Comparison of ENCODE assay signal across 1 cellular context in the genomic region with DNA sequence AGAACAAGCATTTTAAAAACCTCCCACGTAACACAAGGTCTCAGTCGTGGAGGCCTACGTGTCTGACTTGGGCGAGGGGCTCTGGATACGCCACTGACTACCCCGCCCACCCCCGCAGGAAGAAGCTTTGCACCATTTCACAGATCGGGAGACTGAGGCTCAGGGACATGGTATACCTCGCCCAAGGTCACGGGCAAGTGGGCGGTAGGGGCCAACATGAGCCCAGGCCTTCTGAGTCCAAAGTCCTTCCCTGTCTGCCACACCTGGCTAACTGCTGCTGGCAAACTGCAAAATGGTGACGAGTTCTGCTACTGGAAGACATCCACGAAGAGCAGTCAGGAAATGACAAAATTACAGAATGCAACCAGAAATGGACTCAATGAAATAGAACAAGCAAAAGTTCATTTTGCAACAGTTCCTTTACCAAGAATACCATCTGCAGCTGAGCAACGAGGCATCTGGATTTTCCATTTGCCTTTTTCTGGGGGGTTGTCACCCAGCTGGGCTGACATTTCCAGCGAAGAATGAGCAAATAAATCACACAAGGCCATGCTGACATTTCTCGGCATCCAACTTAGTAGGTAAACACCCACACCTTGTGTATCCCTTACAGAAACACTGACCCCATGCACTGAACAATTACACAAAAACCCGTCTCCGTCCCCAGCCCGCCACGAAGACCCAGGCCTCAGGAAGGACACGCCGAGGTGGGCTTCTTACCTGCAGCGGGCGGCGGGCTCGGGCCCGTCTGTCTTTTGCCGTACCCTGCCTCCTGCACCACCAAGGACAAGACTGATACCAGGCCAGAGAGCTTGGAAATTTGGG.
TF ChIP-seq lines count a peak whose summit lies in the region.

No MANE protein-coding gene starts in this region.

TF ChIP-seq in SK-N-SH treated with all-trans-retinoic acid at 6 μM for 48 hours, 23 proteins besides CTCF, POLR2A, EP300 and RAD21 (continued from another document):
- TF ChIP-seq, protein P1, sequence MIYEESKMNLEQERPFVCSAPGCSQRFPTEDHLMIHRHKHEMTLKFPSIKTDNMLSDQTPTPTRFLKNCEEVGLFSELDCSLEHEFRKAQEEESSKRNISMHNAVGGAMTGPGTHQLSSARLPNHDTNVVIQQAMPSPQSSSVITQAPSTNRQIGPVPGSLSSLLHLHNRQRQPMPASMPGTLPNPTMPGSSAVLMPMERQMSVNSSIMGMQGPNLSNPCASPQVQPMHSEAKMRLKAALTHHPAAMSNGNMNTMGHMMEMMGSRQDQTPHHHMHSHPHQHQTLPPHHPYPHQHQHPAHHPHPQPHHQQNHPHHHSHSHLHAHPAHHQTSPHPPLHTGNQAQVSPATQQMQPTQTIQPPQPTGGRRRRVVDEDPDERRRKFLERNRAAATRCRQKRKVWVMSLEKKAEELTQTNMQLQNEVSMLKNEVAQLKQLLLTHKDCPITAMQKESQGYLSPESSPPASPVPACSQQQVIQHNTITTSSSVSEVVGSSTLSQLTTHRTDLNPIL (CRISPR knock-in tag; IDR thresholded peaks at IDR 0.05; ENCODE audit: low read depth): no peak
- no peak for TF ChIP-seq ZC3H10 (CRISPR knock-in tag; IDR thresholded peaks at IDR 0.05)
- TF ChIP-seq, protein P2, sequence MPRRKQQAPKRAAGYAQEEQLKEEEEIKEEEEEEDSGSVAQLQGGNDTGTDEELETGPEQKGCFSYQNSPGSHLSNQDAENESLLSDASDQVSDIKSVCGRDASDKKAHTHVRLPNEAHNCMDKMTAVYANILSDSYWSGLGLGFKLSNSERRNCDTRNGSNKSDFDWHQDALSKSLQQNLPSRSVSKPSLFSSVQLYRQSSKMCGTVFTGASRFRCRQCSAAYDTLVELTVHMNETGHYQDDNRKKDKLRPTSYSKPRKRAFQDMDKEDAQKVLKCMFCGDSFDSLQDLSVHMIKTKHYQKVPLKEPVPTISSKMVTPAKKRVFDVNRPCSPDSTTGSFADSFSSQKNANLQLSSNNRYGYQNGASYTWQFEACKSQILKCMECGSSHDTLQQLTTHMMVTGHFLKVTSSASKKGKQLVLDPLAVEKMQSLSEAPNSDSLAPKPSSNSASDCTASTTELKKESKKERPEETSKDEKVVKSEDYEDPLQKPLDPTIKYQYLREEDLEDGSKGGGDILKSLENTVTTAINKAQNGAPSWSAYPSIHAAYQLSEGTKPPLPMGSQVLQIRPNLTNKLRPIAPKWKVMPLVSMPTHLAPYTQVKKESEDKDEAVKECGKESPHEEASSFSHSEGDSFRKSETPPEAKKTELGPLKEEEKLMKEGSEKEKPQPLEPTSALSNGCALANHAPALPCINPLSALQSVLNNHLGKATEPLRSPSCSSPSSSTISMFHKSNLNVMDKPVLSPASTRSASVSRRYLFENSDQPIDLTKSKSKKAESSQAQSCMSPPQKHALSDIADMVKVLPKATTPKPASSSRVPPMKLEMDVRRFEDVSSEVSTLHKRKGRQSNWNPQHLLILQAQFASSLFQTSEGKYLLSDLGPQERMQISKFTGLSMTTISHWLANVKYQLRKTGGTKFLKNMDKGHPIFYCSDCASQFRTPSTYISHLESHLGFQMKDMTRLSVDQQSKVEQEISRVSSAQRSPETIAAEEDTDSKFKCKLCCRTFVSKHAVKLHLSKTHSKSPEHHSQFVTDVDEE (CRISPR knock-in tag; IDR thresholded peaks at IDR 0.05): no peak
- no peak for TF ChIP-seq GLIS3 (CRISPR knock-in tag; IDR thresholded peaks at IDR 0.05)
